Comparison of ENCODE assay signal across 8 cellular contexts in the genomic region with DNA sequence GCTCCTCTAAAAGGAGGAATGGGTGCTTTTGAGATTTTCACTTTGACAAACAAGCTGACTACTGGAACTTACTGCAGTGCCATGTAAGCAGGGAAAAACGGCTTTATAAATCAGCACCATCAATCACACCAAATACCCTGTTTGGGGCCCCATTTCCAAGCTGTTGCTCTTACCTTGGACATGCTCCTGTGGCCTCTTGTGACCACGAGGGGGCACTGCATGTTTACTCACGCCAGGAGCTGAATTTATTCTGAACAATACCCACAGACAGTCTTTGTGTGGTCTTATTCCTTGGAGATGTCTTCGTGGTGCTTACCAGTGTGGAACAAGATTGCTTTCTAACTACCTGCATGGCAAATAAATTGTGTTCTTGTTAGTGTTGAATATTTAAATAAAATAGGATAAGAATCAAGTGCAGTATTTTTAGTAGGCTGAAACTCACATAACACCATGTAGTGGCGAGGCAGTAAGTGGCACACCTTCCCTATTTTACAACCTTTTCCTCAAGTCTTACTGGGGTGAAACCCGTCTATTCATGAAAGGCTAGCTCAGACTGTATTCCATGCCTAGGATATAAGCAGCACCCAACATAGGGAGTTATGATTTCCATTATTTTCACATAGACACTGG.
DNase-seq lines count a peak whose midpoint lies in the region; ATAC-seq and TF ChIP-seq lines count a peak whose summit lies in the region.

No MANE protein-coding gene starts in this region.

- no peaks in the 10 kb centered on the region for H3K27me3 ChIP-seq in OCI-LY3 (ENCODE audit: low read depth, low read length)
- H3K27me3 ChIP-seq in kidney epithelial cell (ENCODE audit: control insufficient read depth, insufficient read depth, low read length), result no peaks in the 10 kb centered on the region

- no peaks in the 10 kb centered on the region for H3K9me3 ChIP-seq in OCI-LY3 (ENCODE audit: insufficient read depth, low read length)

- DNase-seq in D341Med (ENCODE audit: low spot score), result peak; percentile 61
- peak; percentile 21 for DNase-seq in GM19240 (ENCODE audit: insufficient read length, low spot score)
- DNase-seq in caudate nucleus (lab: John Stamatoyannopoulos, UW), result peak in 48 of 61 donors; percentile 1 to 81 (median 40)
- DNase-seq in kidney epithelial cell (ENCODE audit: low read depth), result peak; percentile 9
- peak in 2 of 3 donors; percentile 2 to 7 for DNase-seq in stimulated activated CD4-positive, alpha-beta T cell treated with anti-CD3 and anti-CD28 coated beads, TNF-alpha, amount 100 ng/mL, for 48 hours (ENCODE audit: low read depth in 3 of 3)
- DNase-seq in OCI-M2 (lab: John Stamatoyannopoulos, UW; ENCODE audit: unreplicated experiment), result no peak

- H3K27ac ChIP-seq in OCI-LY3 (ENCODE audit: low read length) (no peak overlapping the region), caudate nucleus (ENCODE audit: low read depth, low read length) (no peak overlapping the region)

- no peaks in the 10 kb centered on the region for H3K36me3 ChIP-seq in OCI-LY3 (replicated peaks; ENCODE audit: low read depth, low read length)
- no peaks in the 10 kb centered on the region for H3K36me3 ChIP-seq in kidney epithelial cell (ENCODE audit: control insufficient read depth, insufficient read depth, low read length)

- peak; percentile 63 for TF ChIP-seq CTCF in OCI-LY3 (IDR thresholded peaks at IDR 0.05; ENCODE audit: low read depth, low read length)
- peak; percentile 75 for TF ChIP-seq CTCF in kidney epithelial cell (IDR thresholded peaks at IDR 0.05; ENCODE audit: insufficient read depth, low read length, poor library complexity, severe bottlenecking)

- H3K4me3 ChIP-seq in OCI-LY3 (ENCODE audit: low read length) (no peak overlapping the region), kidney epithelial cell (ENCODE audit: low read depth, low read length) (no peak overlapping the region)

- H3K4me2 ChIP-seq in OCI-LY3 (ENCODE audit: low read length), result no peak overlapping the region

- no peaks in the 10 kb centered on the region for H3K79me2 ChIP-seq in OCI-LY3 (ENCODE audit: low read length)

- peak; percentile 59 for ATAC-seq in HG03558 (IDR thresholded peaks at IDR 0.05; ENCODE audit: extremely low read depth, unreplicated experiment)

- no peak overlapping the region for H3K9ac ChIP-seq in OCI-LY3 (ENCODE audit: low read length)

- no peaks in the 10 kb centered on the region for H3K4me1 ChIP-seq in OCI-LY3 (ENCODE audit: low read length)

- H4K20me1 ChIP-seq in OCI-LY3 (ENCODE audit: insufficient read depth, low read length), result no peaks in the 10 kb centered on the region

- H2AFZ ChIP-seq in OCI-LY3 (ENCODE audit: low read depth, low read length), result no peak overlapping the region
